In the genomic region with DNA sequence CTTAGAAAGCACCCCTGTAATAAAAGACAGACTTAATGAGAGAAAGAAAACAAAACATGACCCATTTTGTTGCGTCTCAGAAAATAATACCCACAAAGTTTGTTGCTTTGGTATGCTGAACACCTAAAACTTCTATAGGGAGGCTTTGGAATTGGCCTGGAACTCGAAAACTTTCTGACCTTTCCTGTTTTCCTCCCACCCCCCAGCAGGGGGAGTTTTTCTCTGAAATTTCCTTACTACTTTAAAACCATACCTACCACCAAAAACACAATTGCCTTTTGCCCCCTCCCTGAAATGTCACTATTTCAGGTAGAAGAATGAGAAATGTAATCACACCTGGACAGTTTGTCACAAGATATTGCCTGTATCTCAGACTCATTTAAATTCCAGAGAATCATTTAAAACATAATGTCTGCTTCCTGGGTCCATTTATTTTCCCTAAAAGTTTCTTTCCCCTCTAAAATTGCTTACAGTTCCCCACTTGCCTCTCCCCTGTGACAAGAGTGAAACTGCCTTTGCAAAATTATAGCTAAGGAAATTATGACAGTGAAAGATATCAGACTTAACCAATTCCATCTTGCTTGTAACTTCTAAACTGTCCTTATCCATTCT, we compare ENCODE assay signal across 10 cellular contexts.
A peak's percentile ranks its signal among the peaks of the same experiment; 100 is the strongest.
DNase-seq lines count a peak whose midpoint lies in the region; ATAC-seq, FAIRE-seq and TF ChIP-seq lines count a peak whose summit lies in the region.
"Had no signal": no experiment of that assay in that cellular context is flagged by ENCODE, and none has a peak within 500 bp of the region (broad histone marks: within the 10 kb centered on the region; RNA-seq: fewer than 3 reads in every experiment).

No MANE protein-coding gene starts in this region.

- H3K9ac ChIP-seq in SK-N-SH: no peak overlapping the region
- no peak overlapping the region for H3K9ac ChIP-seq in KMS-11

- H3K4me3 ChIP-seq in SK-N-SH (ENCODE audit: low read depth in 2 of 2, low read length in 1 of 2) (peak overlapping the region in 1 of 2 experiments; percentile 17; a peak in 1 of 4 replicates), KMS-11 (IDR thresholded peaks at IDR 0.05; ENCODE audit: insufficient read depth, low read depth, low read length) (no peak overlapping the region), bronchial epithelial cell (ENCODE audit: low read depth, low read length) (no peak overlapping the region)
- H3K4me3 ChIP-seq: MG63 had no signal

- H4K20me1 ChIP-seq in SK-N-SH (ENCODE audit: insufficient read depth): no peaks in the 10 kb centered on the region
- no peaks in the 10 kb centered on the region for H4K20me1 ChIP-seq in KMS-11 (ENCODE audit: insufficient read depth)

- H3K4me1 ChIP-seq in SK-N-SH (ENCODE audit: control insufficient read depth in 1 of 2, insufficient read depth in 2 of 2, low read depth in 1 of 2, low read length in 1 of 2) (no peaks in the 10 kb centered on the region; a peak in 1 of 4 replicates), KMS-11 (ENCODE audit: low read depth, poor library complexity, severe bottlenecking) (no peaks in the 10 kb centered on the region)

- no peaks in the 10 kb centered on the region for H3F3A ChIP-seq in SK-N-SH (replicated peaks; ENCODE audit: insufficient read depth)

- no peaks in the 10 kb centered on the region for H3K79me2 ChIP-seq in SK-N-SH (ENCODE audit: insufficient read depth)
- H3K79me2 ChIP-seq in KMS-11 (ENCODE audit: insufficient read depth, low read depth): no peaks in the 10 kb centered on the region

- H3K27ac ChIP-seq in SK-N-SH (ENCODE audit: low read depth in 2 of 2, low read length in 1 of 2): no peak overlapping the region
- H3K27ac ChIP-seq in KMS-11: no peak overlapping the region

- no peak for TF ChIP-seq EP300 in SK-N-SH (IDR thresholded peaks at IDR 0.05; ENCODE audit: borderline replicate concordance in 1 of 2, low read depth in 1 of 2, low read length in 1 of 2)

- ATAC-seq in SK-N-SH treated with all-trans-retinoic acid at 6 μM for 48 hours (no peak), GM19463 (IDR thresholded peaks at IDR 0.05; ENCODE audit: unreplicated experiment) (no peak), HG03469 (IDR thresholded peaks at IDR 0.05; ENCODE audit: unreplicated experiment) (no peak)

- H3K9me3 ChIP-seq in SK-N-SH: no peaks in the 10 kb centered on the region

- no peak overlapping the region for H2AFZ ChIP-seq in SK-N-SH (ENCODE audit: low read depth)
- no peak overlapping the region for H2AFZ ChIP-seq in KMS-11 (ENCODE audit: low read depth)

- POLR2A ChIA-PET in SK-N-SH (lab: Yijun Ruan, JAX): no interaction called here

- H3K36me3 ChIP-seq in SK-N-SH (replicated peaks in 1 of 2; ENCODE audit: control insufficient read depth in 1 of 2, insufficient read depth in 2 of 2, low read length in 1 of 2): no peaks in the 10 kb centered on the region
- H3K36me3 ChIP-seq in KMS-11 (ENCODE audit: insufficient read depth): no peaks in the 10 kb centered on the region
- no peaks in the 10 kb centered on the region for H3K36me3 ChIP-seq in bronchial epithelial cell (ENCODE audit: control insufficient read depth, insufficient read depth, low read length)
- H3K36me3 ChIP-seq: MG63 had no signal

- CTCF ChIA-PET in SK-N-SH (lab: Yijun Ruan, JAX): interaction anchor here (0.9 kb wide), 1 partner anchor 15 kb away, joined by 4 read pairs; no protein-coding TSS in a partner anchor

- peak; percentile 14 for DNase-seq in SK-N-SH
- no peak for DNase-seq in bronchial epithelial cell (ENCODE audit: low read depth)
- DNase-seq in pons (ENCODE audit: low spot score): peak; percentile 6
- no peak for DNase-seq in NCI-H1092 (lab: John Stamatoyannopoulos, UW)
- DNase-seq: MG63 had no signal

- WGBS in SK-N-SH (ENCODE audit: low lambda C conversion rate): 95% methylated on average over 2 of the region's 2 CpGs

- peak; percentile 62 for TF ChIP-seq CTCF in SK-N-SH (IDR thresholded peaks at IDR 0.05)
- peak; percentile 62 for TF ChIP-seq CTCF in KMS-11 (conservative IDR thresholded peaks at IDR 0.05; ENCODE audit: low read depth, low read length)
- peak; percentile 37 for TF ChIP-seq CTCF in bronchial epithelial cell (IDR thresholded peaks at IDR 0.05; ENCODE audit: insufficient read depth, low read length, severe bottlenecking)

- no peaks in the 10 kb centered on the region for H3K9me2 ChIP-seq in SK-N-SH

- TF ChIP-seq RAD21 in SK-N-SH (IDR thresholded peaks at IDR 0.05; ENCODE audit: low read length): peak; percentile 40

- FAIRE-seq in bronchial epithelial cell (lab: Jason Lieb, UNC): no peak
- FAIRE-seq: endometrium had no signal

- no peaks in the 10 kb centered on the region for H3K27me3 ChIP-seq in SK-N-SH (ENCODE audit: insufficient read depth)
- H3K27me3 ChIP-seq in KMS-11 (ENCODE audit: insufficient read depth, low read depth): no peaks in the 10 kb centered on the region
- no peaks in the 10 kb centered on the region for H3K27me3 ChIP-seq in bronchial epithelial cell (ENCODE audit: control insufficient read depth, insufficient read depth, low read length)
- H3K27me3 ChIP-seq: MG63 had no signal

- H3K4me2 ChIP-seq in SK-N-SH (no peak overlapping the region), KMS-11 (no peak overlapping the region)

TF ChIP-seq in SK-N-SH, 30 proteins besides CTCF, POLR2A, EP300 and RAD21:
- no peak for TF ChIP-seq TAF1 (IDR thresholded peaks at IDR 0.05; ENCODE audit: borderline replicate concordance, low read depth, low read length)
- no peak for TF ChIP-seq GATA2 (CRISPR knock-in tag; IDR thresholded peaks at IDR 0.05)
- no peak for TF ChIP-seq EZH2phosphoT487 (IDR thresholded peaks at IDR 0.05; ENCODE audit: borderline replicate concordance, low read depth)
- 0 out of 2 replicates have a peak, but pooled peaks have one; percentile 12 for TF ChIP-seq SMC3 (IDR thresholded peaks at IDR 0.05; ENCODE audit: low read depth, low read length)
- no peak for TF ChIP-seq RFX5 (IDR thresholded peaks at IDR 0.05; ENCODE audit: low read length)

TF ChIP-seq in SK-N-SH treated with all-trans-retinoic acid at 6 μM for 48 hours, 23 proteins besides CTCF, POLR2A, EP300 and RAD21:
- TF ChIP-seq TOX (CRISPR knock-in tag; IDR thresholded peaks at IDR 0.05; ENCODE audit: borderline replicate concordance): no peak

Comparison
In these comparisons a context has a peak if more than half of its experiments do, and no peak if none do; other contexts are left out.
1. DNase-seq: peak in SK-N-SH (single experiment) and pons (single experiment); none in bronchial epithelial cell (single experiment) and NCI-H1092 (single experiment).
2. Peak in every context shown above with its lines, with median percentiles within 50 percentile points of each other: CTCF ChIP-seq.